Comparison of ENCODE assay signal across 9 cellular contexts in genomic region chr7:101390901-101391301, GRCh38. TPM values are rescaled to one million over a fixed set of nuclear protein-coding genes. Genes with fewer than 3 reads are reported as not detected.
DNase-seq lines count a peak whose midpoint lies in the region; ATAC-seq and TF ChIP-seq lines count a peak whose summit lies in the region.
"Had no signal": no experiment of that assay in that cellular context is flagged by ENCODE, and none has a peak within 500 bp of the region (broad histone marks: within the 10 kb centered on the region; RNA-seq: fewer than 3 reads in every experiment).

No MANE protein-coding gene starts in this region.

- no peak overlapping the region for H3K18ac ChIP-seq in mesenchymal stem cell (ENCODE audit: low read depth in 1 of 2, low read length in 2 of 2)

- H3K27me3 ChIP-seq in mesenchymal stem cell (ENCODE audit: control insufficient read depth in 1 of 2, insufficient read depth in 1 of 2, low read length in 2 of 2), result peaks cover 22 to 63% of the 10 kb centered on the region in 2 experiments

- no peak overlapping the region for H2AFZ ChIP-seq in mesenchymal stem cell (ENCODE audit: low read depth, low read length)

- no peak overlapping the region for H3K23ac ChIP-seq in mesenchymal stem cell (ENCODE audit: low read length in 2 of 2)

- H3K14ac ChIP-seq in mesenchymal stem cell (ENCODE audit: low read length in 2 of 2), result no peak overlapping the region

- H2BK120ac ChIP-seq in mesenchymal stem cell (ENCODE audit: low read depth, low read length), result no peak overlapping the region

- H3K9me3 Mint-ChIP-seq in activated T-cell treated with anti-CD3 and anti-CD28 coated beads, Interleukin-2, amount 50 U/mL, for 4 hours, result no peaks in the 10 kb centered on the region

- no peaks in the 10 kb centered on the region for H3K9me3 ChIP-seq in mesenchymal stem cell (ENCODE audit: control insufficient read depth, low read length)

- H3K4me1 ChIP-seq in mesenchymal stem cell (ENCODE audit: control insufficient read depth, insufficient read depth, low read depth, low read length), result peaks cover 15% of the 10 kb centered on the region

- H3K4me1 Mint-ChIP-seq in activated T-cell treated with anti-CD3 and anti-CD28 coated beads, Interleukin-2, amount 50 U/mL, for 4 hours (ENCODE audit: low read depth), result peaks cover 26% of the 10 kb centered on the region

- H3K36me3 Mint-ChIP-seq in activated T-cell treated with anti-CD3 and anti-CD28 coated beads, Interleukin-2, amount 50 U/mL, for 4 hours (ENCODE audit: insufficient read depth), result no peaks in the 10 kb centered on the region

- CTCF ChIA-PET in GM10248 (lab: Yijun Ruan, JAX), result interaction anchor here (1.0 to 1.3 kb wide), 2 partner anchors 19 to 20 kb away, joined by 3 to 4 read pairs; no protein-coding TSS in a partner anchor

- H4K91ac ChIP-seq in mesenchymal stem cell (ENCODE audit: low read length), result no peak overlapping the region

- H3K27me3 Mint-ChIP-seq in activated T-cell treated with anti-CD3 and anti-CD28 coated beads, Interleukin-2, amount 50 U/mL, for 4 hours (ENCODE audit: low read depth), result no peaks in the 10 kb centered on the region

- no peak overlapping the region for H2BK12ac ChIP-seq in mesenchymal stem cell (ENCODE audit: low read length in 2 of 2)

- H2BK5ac ChIP-seq in mesenchymal stem cell (ENCODE audit: low read depth, low read length, poor library complexity, severe bottlenecking), result no peak overlapping the region

- H3K79me1 ChIP-seq in mesenchymal stem cell (replicated peaks; ENCODE audit: low read length, poor library complexity, severe bottlenecking), result no peaks in the 10 kb centered on the region

- no peaks in the 10 kb centered on the region for H3K36me3 ChIP-seq in mesenchymal stem cell (ENCODE audit: control insufficient read depth in 1 of 2, insufficient read depth in 2 of 2, low read depth in 1 of 2, low read length in 2 of 2)

- no peak overlapping the region for H3K4me3 ChIP-seq in Jurkat, Clone E6-1 (ENCODE audit: low read length)
- H3K4me3 ChIP-seq in mesenchymal stem cell (ENCODE audit: insufficient read depth in 1 of 2, low read depth in 1 of 2, low read length in 2 of 2), result no peak overlapping the region

- H2AK5ac ChIP-seq in mesenchymal stem cell (ENCODE audit: low read length, severe bottlenecking), result no peak overlapping the region

- no peak overlapping the region for H3K4ac ChIP-seq in mesenchymal stem cell (ENCODE audit: low read depth in 1 of 2, low read length in 2 of 2)

- H3K4me2 ChIP-seq in mesenchymal stem cell (ENCODE audit: low read length, poor library complexity, severe bottlenecking), result no peak overlapping the region

- no peak overlapping the region for H3K9ac ChIP-seq in mesenchymal stem cell (ENCODE audit: low read length)

- 29% methylated on average over 6 of the region's 7 CpGs for WGBS in mesenchymal stem cell

- POLR2A ChIA-PET in GM10248 (lab: Yijun Ruan, JAX), result no interaction called here

- DNase-seq in GM10248 (ENCODE audit: extremely low spot score) (peak; percentile 84), mesenchymal stem cell (peak; percentile 57), NCI-H1436 treated with DMSO at 0.1 percent for 48 hours (lab: John Stamatoyannopoulos, UW) (no peak), cerebellar cortex (ENCODE audit: low spot score) (no peak), NCI-H2029 treated with DMSO at 0.1 percent for 48 hours (lab: John Stamatoyannopoulos, UW) (no peak)
- peak; percentile 67 for DNase-seq in Jurkat, Clone E6-1 (ENCODE audit: low read depth, low spot score)
- DNase-seq in activated T-cell treated with anti-CD3 and anti-CD28 coated beads, Interleukin-2, amount 50 U/mL, for 4 hours, result no peak

- no peak overlapping the region for H3K27ac ChIP-seq in mesenchymal stem cell (ENCODE audit: low read length, poor library complexity, severe bottlenecking)

- no peak for TF ChIP-seq CTCF in GM10248 (IDR thresholded peaks at IDR 0.05; ENCODE audit: control extremely low read depth, extremely low read depth, low read depth, missing control alignments)

- ATAC-seq in GM21515 (IDR thresholded peaks at IDR 0.05; ENCODE audit: unreplicated experiment), result peak; percentile 94
- ATAC-seq in activated T-cell treated with anti-CD3 and anti-CD28 coated beads, Interleukin-2, amount 50 U/mL, for 4 hours, result peak; percentile 55 to 56

- no peak overlapping the region for H4K8ac ChIP-seq in mesenchymal stem cell (ENCODE audit: low read length)

- H3K4me3 Mint-ChIP-seq in activated T-cell treated with anti-CD3 and anti-CD28 coated beads, Interleukin-2, amount 50 U/mL, for 4 hours, result no peak overlapping the region

- no peak overlapping the region for H2BK15ac ChIP-seq in mesenchymal stem cell (ENCODE audit: low read depth, poor library complexity, severe bottlenecking)

RNA-seq across cellular contexts. Expression of gene COL26A1, which starts 28.2 kb away (rescaled TPM):
- polyA plus RNA-seq in Jurkat, Clone E6-1 (2012; ENCODE audit: insufficient read depth, insufficient read length), result not detected
- under 1 TPM in 1 of 3 donors, not detected in 2; 0.05 TPM for total RNA-seq in activated T-cell treated with anti-CD3 and anti-CD28 coated beads, Interleukin-2, amount 50 U/mL, for 4 hours
- polyA plus RNA-seq in mesenchymal stem cell (2013, experiment 1 of 2), result not detected
- polyA plus RNA-seq in mesenchymal stem cell (2013, experiment 2 of 2), result not detected
- total RNA-seq: glomerular endothelial cell had no signal

Comparison
In these comparisons a context has a peak if more than half of its experiments do, and no peak if none do; other contexts are left out.
1. DNase-seq: peak in GM10248 (single experiment), Jurkat, Clone E6-1 (single experiment) and mesenchymal stem cell (single experiment); none in activated T-cell treated with anti-CD3 and anti-CD28 coated beads, Interleukin-2, amount 50 U/mL, for 4 hours (single experiment), NCI-H1436 treated with DMSO at 0.1 percent for 48 hours (single experiment), cerebellar cortex (single experiment) and NCI-H2029 treated with DMSO at 0.1 percent for 48 hours (single experiment).